Comparison of ENCODE assay signal across 8 cellular contexts in genomic region chr1:23531695-23532094, GRCh38. TPM values are rescaled to one million over a fixed set of nuclear protein-coding genes. Genes with fewer than 3 reads are reported as not detected.
A peak's percentile ranks its signal among the peaks of the same experiment; 100 is the strongest.
DNase-seq lines count a peak whose midpoint lies in the region; ATAC-seq and TF ChIP-seq lines count a peak whose summit lies in the region.

No MANE protein-coding gene starts in this region.

- H3K4me3 ChIP-seq in right atrium auricular region (peak overlapping the region; percentile 23 to 62), mesendoderm (ENCODE audit: low read length) (no peak overlapping the region)

- no peak overlapping the region for H2BK5ac ChIP-seq in mesendoderm (ENCODE audit: low read length)

- no peak overlapping the region for H2AK5ac ChIP-seq in mesendoderm (ENCODE audit: low read length)

- H2BK15ac ChIP-seq in mesendoderm (replicated peaks; ENCODE audit: low read depth) = no peak overlapping the region

- peak overlapping the region in 1 of 2 donors; percentile 19 for H3K27ac ChIP-seq in right atrium auricular region
- no peak overlapping the region for H3K27ac ChIP-seq in mesendoderm (ENCODE audit: low read depth, low read length)

- WGBS in mesendoderm (ENCODE audit: extremely low coverage, insufficient coverage, low lambda C conversion rate) = no CpG with 5 or more reads among the region's 3 CpGs

- peak overlapping the region; percentile 97 for H3K4me3 Mint-ChIP-seq in activated naive CD8-positive, alpha-beta T cell treated with anti-CD3 and anti-CD28 coated beads, Interleukin-2, amount 10 ng/mL, durations not matched to agents 7 days and 5 days

- intact Hi-C loops in left cardiac atrium (cut with DNase I) = no loop called here

- H3K23ac ChIP-seq in mesendoderm (ENCODE audit: low read length) = no peak overlapping the region

- no peak overlapping the region for H4K5ac ChIP-seq in mesendoderm (ENCODE audit: low read length)

- H3K9me3 ChIP-seq in right atrium auricular region = no peaks in the 10 kb centered on the region

- H4K8ac ChIP-seq in mesendoderm (ENCODE audit: low read depth, low read length) = no peak overlapping the region

- peak overlapping the region; percentile 96 for H3K27ac Mint-ChIP-seq in activated naive CD8-positive, alpha-beta T cell treated with anti-CD3 and anti-CD28 coated beads, Interleukin-2, amount 10 ng/mL, durations not matched to agents 7 days and 5 days

- no peaks in the 10 kb centered on the region for H3K36me3 ChIP-seq in right atrium auricular region
- no peaks in the 10 kb centered on the region for H3K36me3 ChIP-seq in mesendoderm (ENCODE audit: control insufficient read depth, insufficient read depth, low read length)

- peaks cover 46% of the 10 kb centered on the region for H3K4me1 Mint-ChIP-seq in activated naive CD8-positive, alpha-beta T cell treated with anti-CD3 and anti-CD28 coated beads, Interleukin-2, amount 10 ng/mL, durations not matched to agents 7 days and 5 days

- ATAC-seq in left cardiac atrium (no peak), HG02588 (IDR thresholded peaks at IDR 0.05; ENCODE audit: unreplicated experiment) (no peak), GM19455 (IDR thresholded peaks at IDR 0.05; ENCODE audit: unreplicated experiment) (no peak)
- no peak for ATAC-seq in activated naive CD8-positive, alpha-beta T cell treated with anti-CD3 and anti-CD28 coated beads, Interleukin-2, amount 10 ng/mL, durations not matched to agents 7 days and 5 days (ENCODE audit: low read depth)

- peaks cover 12% of the 10 kb centered on the region for H3K36me3 Mint-ChIP-seq in activated naive CD8-positive, alpha-beta T cell treated with anti-CD3 and anti-CD28 coated beads, Interleukin-2, amount 10 ng/mL, durations not matched to agents 7 days and 5 days

- peak overlapping the region; percentile 2 for H3K18ac ChIP-seq in mesendoderm (ENCODE audit: low read length)

- H3K9me3 Mint-ChIP-seq in activated naive CD8-positive, alpha-beta T cell treated with anti-CD3 and anti-CD28 coated beads, Interleukin-2, amount 10 ng/mL, durations not matched to agents 7 days and 5 days = no peaks in the 10 kb centered on the region

- H3K79me1 ChIP-seq in mesendoderm (ENCODE audit: low read length) = no peaks in the 10 kb centered on the region

- no peak for DNase-seq in right atrium auricular region (ENCODE audit: low spot score)
- DNase-seq in left cardiac atrium = no peak
- DNase-seq in activated naive CD8-positive, alpha-beta T cell treated with anti-CD3 and anti-CD28 coated beads, Interleukin-2, amount 10 ng/mL, durations not matched to agents 7 days and 5 days = no peak
- no peak for DNase-seq in mesendoderm
- DNase-seq in NCI-H2081 treated with DMSO at 0.1 percent for 48 hours (lab: John Stamatoyannopoulos, UW) = no peak
- no peak for DNase-seq in activated gamma-delta T cell treated with Interleukin-2 at 50 U/mL for 16 hours

- H3K27me3 ChIP-seq in right atrium auricular region = no peaks in the 10 kb centered on the region
- H3K27me3 ChIP-seq in mesendoderm (ENCODE audit: insufficient read depth, low read length, poor library complexity) = no peaks in the 10 kb centered on the region

- H3K4me2 ChIP-seq in mesendoderm (ENCODE audit: low read length) = peak overlapping the region; percentile 58

- H3K27me3 Mint-ChIP-seq in activated naive CD8-positive, alpha-beta T cell treated with anti-CD3 and anti-CD28 coated beads, Interleukin-2, amount 10 ng/mL, durations not matched to agents 7 days and 5 days = no peaks in the 10 kb centered on the region

- no peak for TF ChIP-seq CTCF in right atrium auricular region (IDR thresholded peaks at IDR 0.05)

- peak overlapping the region; percentile 49 for H3K4ac ChIP-seq in mesendoderm (ENCODE audit: low read depth, low read length)

- H3K4me1 ChIP-seq in right atrium auricular region (peaks cover 0 to 36% of the 10 kb centered on the region in 2 donors), mesendoderm (ENCODE audit: control insufficient read depth, low read depth, low read length) (peaks cover 3% of the 10 kb centered on the region)

- peak overlapping the region; percentile 67 for H3K9ac ChIP-seq in mesendoderm (ENCODE audit: low read length)

- POLR2A ChIA-PET in activated naive CD8-positive, alpha-beta T cell treated with anti-CD3 and anti-CD28 coated beads, Interleukin-2, amount 10 ng/mL, durations not matched to agents 7 days and 5 days (lab: Charles Lee) = interaction anchor here (0.6 to 3.7 kb wide), 12 partner anchors 8 to 1433 kb away, joined by 3 to 18 read pairs (median 7); partner anchors contain the start of gene ID3

- H2BK120ac ChIP-seq in mesendoderm (ENCODE audit: low read depth, low read length) = no peak overlapping the region

- H3K79me2 ChIP-seq in mesendoderm (ENCODE audit: control insufficient read depth, insufficient read depth, low read length) = no peaks in the 10 kb centered on the region

- peak overlapping the region; percentile 80 for H3K56ac ChIP-seq in mesendoderm (ENCODE audit: low read length)

RNA-seq across cellular contexts. Expression of gene E2F2, which starts 0.7 kb away (rescaled TPM):
- under 1 TPM; 0.20 to 0.33 TPM for total RNA-seq in right atrium auricular region
- total RNA-seq in left cardiac atrium = 1 to 10 TPM in 1 of 2 donors, under 1 TPM in 1; 0.18 to 1.3 TPM
- total RNA-seq in activated naive CD8-positive, alpha-beta T cell treated with anti-CD3 and anti-CD28 coated beads, Interleukin-2, amount 10 ng/mL, durations not matched to agents 7 days and 5 days = 10 to 100 TPM; 44.2 to 45.1 TPM
- polyA plus RNA-seq in mesendoderm (2013, experiment 1 of 2) = 2.1 TPM
- polyA plus RNA-seq in mesendoderm (2013, experiment 2 of 2) = 1.8 TPM

RNA-seq across cellular contexts. Expression of gene ID3, which starts 27.6 kb away (rescaled TPM):
- total RNA-seq in right atrium auricular region = 100 to 1,000 TPM; 145 to 357 TPM
- total RNA-seq in left cardiac atrium = 100 to 1,000 TPM; 119 to 172 TPM
- 10 to 100 TPM; 44.0 to 51.1 TPM for total RNA-seq in activated naive CD8-positive, alpha-beta T cell treated with anti-CD3 and anti-CD28 coated beads, Interleukin-2, amount 10 ng/mL, durations not matched to agents 7 days and 5 days
- polyA plus RNA-seq in mesendoderm (2013, experiment 1 of 2) = 209 TPM
- 208 TPM for polyA plus RNA-seq in mesendoderm (2013, experiment 2 of 2)

RNA-seq across cellular contexts. Expression of gene ASAP3, which starts 47.7 kb away (rescaled TPM):
- total RNA-seq in right atrium auricular region (10 to 100 TPM; 38.6 to 47.2 TPM), left cardiac atrium (10 to 100 TPM; 36.4 to 39.9 TPM)
- 1 to 10 TPM in 1 of 2 experiments, under 1 TPM in 1; 0.50 to 1.3 TPM for total RNA-seq in activated naive CD8-positive, alpha-beta T cell treated with anti-CD3 and anti-CD28 coated beads, Interleukin-2, amount 10 ng/mL, durations not matched to agents 7 days and 5 days
- polyA plus RNA-seq in mesendoderm (2013, experiment 1 of 2) = 24.5 TPM
- polyA plus RNA-seq in mesendoderm (2013, experiment 2 of 2) = 24.9 TPM

Comparison
In these comparisons a context has a peak if more than half of its experiments do, and no peak if none do; other contexts are left out.
1. RNA of gene E2F2, which starts 0.7 kb away (total RNA-seq): 44.2 to 45.1 TPM in activated naive CD8-positive, alpha-beta T cell treated with anti-CD3 and anti-CD28 coated beads, Interleukin-2, amount 10 ng/mL, durations not matched to agents 7 days and 5 days; 0.18 to 1.3 TPM in left cardiac atrium and 0.20 to 0.33 TPM in right atrium auricular region; every median in the first group is over 10 times any median in the second.
2. RNA of gene ASAP3, which starts 47.7 kb away (total RNA-seq): 38.6 to 47.2 TPM in right atrium auricular region and 36.4 to 39.9 TPM in left cardiac atrium; 0.50 to 1.3 TPM in activated naive CD8-positive, alpha-beta T cell treated with anti-CD3 and anti-CD28 coated beads, Interleukin-2, amount 10 ng/mL, durations not matched to agents 7 days and 5 days; every median in the first group is over 10 times any median in the second.